In genomic region chr12:130041983-130042812, GRCh38 we compare ENCODE assay signal across 9 cellular contexts.
A peak's percentile ranks its signal among the peaks of the same experiment; 100 is the strongest.
DNase-seq lines count a peak whose midpoint lies in the region; ATAC-seq and TF ChIP-seq lines count a peak whose summit lies in the region.
"Had no signal": no experiment of that assay in that cellular context is flagged by ENCODE, and none has a peak within 500 bp of the region (broad histone marks: within the 10 kb centered on the region; RNA-seq: fewer than 3 reads in every experiment).

No MANE protein-coding gene starts in this region.

- intact Hi-C loops in left ventricle myocardium superior (cut with micrococcal nuclease), result loop anchor here (10.0 kb wide), 1 partner anchor 293 kb away; the partner anchor contains the start of gene PIWIL1

- ATAC-seq in left ventricle myocardium superior (no peak), HG02763 (IDR thresholded peaks at IDR 0.05; ENCODE audit: unreplicated experiment) (no peak)

- H3K27me3 ChIP-seq in BE2C, result peaks cover 22% of the 10 kb centered on the region

- DNase-seq in BE2C (peak; percentile 79), KBM-7 (peak; percentile 16), activated T-cell treated with anti-CD3 and anti-CD28 coated beads for 24 hours (ENCODE audit: low read depth) (peak; percentile 33), left ventricle myocardium superior (peak; percentile 54), KG1 (lab: John Stamatoyannopoulos, UW) (no peak), EL (no peak)
- DNase-seq in stimulated activated CD4-positive, alpha-beta T cell treated with anti-CD3 and anti-CD28 coated beads, Interleukin-12 subunit alpha, Interleukin-12 subunit beta, amount 100 ng/mL, for 4 hours, result peak; percentile 47

- H3K4me3 ChIP-seq in BE2C (ENCODE audit: low read depth, low read length), result no peak overlapping the region

- no peaks in the 10 kb centered on the region for H3K4me1 ChIP-seq in BE2C

- no peaks in the 10 kb centered on the region for H3K36me3 ChIP-seq in BE2C
- H3K36me3 ChIP-seq: neutrophil had no signal

- TF ChIP-seq CTCF in BE2C (IDR thresholded peaks at IDR 0.05; ENCODE audit: low read depth, low read length), result peak; percentile 73

- in situ Hi-C loops in KBM-7 (cut with MboI; ENCODE audit: low pct_unique_long_range_greater_than_20kb, low sequenced_read_pairs), result loop anchor here (25.0 kb wide), 1 partner anchor 270 kb away; no protein-coding TSS in a partner anchor

- H3K9me3 ChIP-seq in BE2C, result no peaks in the 10 kb centered on the region
- H3K9me3 ChIP-seq: neutrophil had no signal

Comparison
In these comparisons a context has a peak if more than half of its experiments do, and no peak if none do; other contexts are left out.
1. DNase-seq: peak in BE2C (single experiment), KBM-7 (single experiment), activated T-cell treated with anti-CD3 and anti-CD28 coated beads for 24 hours (single experiment), left ventricle myocardium superior (single experiment) and stimulated activated CD4-positive, alpha-beta T cell treated with anti-CD3 and anti-CD28 coated beads, Interleukin-12 subunit alpha, Interleukin-12 subunit beta, amount 100 ng/mL, for 4 hours (single experiment); none in KG1 (single experiment) and EL (single experiment).